Comparison of ENCODE assay signal across 9 cellular contexts in genomic region chr15:40150163-40150925, GRCh38. TPM values are rescaled to one million over a fixed set of nuclear protein-coding genes. Genes with fewer than 3 reads are reported as not detected.
DNase-seq lines count a peak whose midpoint lies in the region; ATAC-seq, FAIRE-seq and TF ChIP-seq lines count a peak whose summit lies in the region.
"Had no signal": no experiment of that assay in that cellular context is flagged by ENCODE, and none has a peak within 500 bp of the region (broad histone marks: within the 10 kb centered on the region; RNA-seq: fewer than 3 reads in every experiment).

No MANE protein-coding gene starts in this region.

- H3K4me3 ChIP-seq in HEK293 (ENCODE audit: low read depth, low read length) (no peak overlapping the region), H1 (ENCODE audit: extremely low read depth in 1 of 4, insufficient read depth in 2 of 4, low read depth in 3 of 4, low read length in 4 of 4) (no peak overlapping the region), skeletal muscle cell (ENCODE audit: low read depth, low read length) (no peak overlapping the region), smooth muscle cell (no peak overlapping the region)

- H2BK20ac ChIP-seq in H1 (ENCODE audit: low read length), result 0 out of 2 replicates have a peak overlapping the region, but pooled peaks have one; percentile 77

- no peak overlapping the region for H3K56ac ChIP-seq in H1 (replicated peaks; ENCODE audit: insufficient read length, low read depth, low read length)

- no peaks in the 10 kb centered on the region for H3K79me1 ChIP-seq in H1 (ENCODE audit: low read depth, low read length)

- no peak overlapping the region for H3K27ac ChIP-seq in HEK293 (ENCODE audit: extremely low read depth, low read depth, low read length)
- H3K27ac ChIP-seq in H1 (ENCODE audit: low read depth, low read length), result no peak overlapping the region
- no peak overlapping the region for H3K27ac ChIP-seq in smooth muscle cell (ENCODE audit: low read depth)

- H3K79me2 ChIP-seq in H1 (ENCODE audit: control insufficient read depth in 1 of 2, insufficient read depth in 2 of 2, low read length in 2 of 2) (no peaks in the 10 kb centered on the region), smooth muscle cell (ENCODE audit: low read depth) (no peaks in the 10 kb centered on the region)

- H4K8ac ChIP-seq in H1 (ENCODE audit: extremely low read depth, insufficient read depth, low read length), result no peak overlapping the region

- H3K9ac ChIP-seq in H1 (replicated peaks in 1 of 4; ENCODE audit: extremely low read depth in 1 of 4, low read depth in 3 of 4, low read length in 3 of 4) (no peak overlapping the region), smooth muscle cell (ENCODE audit: low read depth) (no peak overlapping the region)

- 0 out of 2 replicates have a peak overlapping the region, but pooled peaks have one; percentile 5 for H2BK15ac ChIP-seq in H1 (ENCODE audit: low read length)

- H3F3A ChIP-seq in smooth muscle cell (ENCODE audit: low read depth), result no peaks in the 10 kb centered on the region

- no peak overlapping the region for H2BK120ac ChIP-seq in H1 (replicated peaks; ENCODE audit: low read depth, low read length)

- no peak overlapping the region for H4K91ac ChIP-seq in H1 (replicated peaks; ENCODE audit: insufficient read length, low read length)

- DNase-seq in NCI-H510A treated with DMSO at 0.1 percent for 48 hours (lab: John Stamatoyannopoulos, UW), result peak; percentile 43
- DNase-seq in H1 (ENCODE audit: low read depth in 1 of 2, low spot score in 2 of 2), result no peak
- peak; percentile 46 for DNase-seq in skeletal muscle cell (ENCODE audit: low read depth)
- no peak for DNase-seq in smooth muscle cell (lab: John Stamatoyannopoulos, UW; ENCODE audit: unreplicated experiment)
- no peak for DNase-seq in stimulated activated CD4-positive, alpha-beta T cell treated with anti-CD3 and anti-CD28 coated beads, Interleukin-2, amount 100 ng/mL, for 48 hours
- DNase-seq: activated gamma-delta T cell had no signal

- H3K4me2 ChIP-seq in H1 (ENCODE audit: insufficient read depth in 1 of 2, low read depth in 2 of 2, low read length in 2 of 2) (no peak overlapping the region), smooth muscle cell (no peak overlapping the region)

- H3K14ac ChIP-seq in H1 (ENCODE audit: insufficient read length), result no peak overlapping the region

- H2BK12ac ChIP-seq in H1 (ENCODE audit: low read depth, low read length), result peak overlapping the region; percentile 92; the same call in 1 of the 2 replicates

- no peak for TF ChIP-seq EP300 in H1 (IDR thresholded peaks at IDR 0.05; ENCODE audit: borderline replicate concordance in 1 of 2, low read depth in 2 of 2, low read length in 2 of 2)

- TF ChIP-seq CTCF in HEK293 (tag by site-specific recombination; IDR thresholded peaks at IDR 0.05), result no peak
- TF ChIP-seq CTCF in H1 (IDR thresholded peaks at IDR 0.05; ENCODE audit: control extremely low read depth in 1 of 3, insufficient read depth in 1 of 3, low read depth in 1 of 3, low read length in 3 of 3), result no peak
- no peak for TF ChIP-seq CTCF in smooth muscle cell (IDR thresholded peaks at IDR 0.05; ENCODE audit: borderline replicate concordance, insufficient read depth, poor library complexity, severe bottlenecking)

- TF ChIP-seq RAD21 in H1 (IDR thresholded peaks at IDR 0.05 in 1 of 2, conservative IDR thresholded peaks at IDR 0.05 in 1 of 2; ENCODE audit: low read depth in 2 of 2, low read length in 2 of 2), result no peak

- H2AFZ ChIP-seq in H1 (ENCODE audit: low read length) (peak overlapping the region; percentile 64), smooth muscle cell (ENCODE audit: low read depth) (no peak overlapping the region)

- H2BK5ac ChIP-seq in H1 (ENCODE audit: low read depth, low read length), result no peak overlapping the region

- no peak overlapping the region for H3K18ac ChIP-seq in H1 (ENCODE audit: extremely low read depth, low read length)

- H3K9me3 ChIP-seq in HEK293 (ENCODE audit: control insufficient read depth, insufficient read depth, low read depth, low read length), result no peaks in the 10 kb centered on the region
- no peaks in the 10 kb centered on the region for H3K9me3 ChIP-seq in H1 (ENCODE audit: insufficient read depth in 2 of 2, low read depth in 1 of 2, low read length in 1 of 2)
- H3K9me3 ChIP-seq in smooth muscle cell (replicated peaks; ENCODE audit: low read depth), result no peaks in the 10 kb centered on the region

- 0 out of 2 replicates have a peak, but pooled peaks cover 3% of the 10 kb centered on the region for H3K4me1 ChIP-seq in HEK293 (ENCODE audit: control insufficient read depth, insufficient read depth, low read length)
- H3K4me1 ChIP-seq in H1 (replicated peaks in 1 of 4; ENCODE audit: control insufficient read depth in 3 of 4, insufficient read depth in 4 of 4, low read length in 3 of 4), result peaks cover 0 to 6% (median 3%) of the 10 kb centered on the region in 4 experiments; a peak in 2 of 7 replicates
- peaks cover 1% of the 10 kb centered on the region for H3K4me1 ChIP-seq in smooth muscle cell (ENCODE audit: low read depth)

- H3K27me3 ChIP-seq in H1 (replicated peaks in 1 of 4; ENCODE audit: control insufficient read depth in 3 of 4, extremely low read depth in 1 of 4, insufficient read depth in 3 of 4, low read length in 3 of 4), result no peaks in the 10 kb centered on the region
- H3K27me3 ChIP-seq in smooth muscle cell (ENCODE audit: low read depth), result no peaks in the 10 kb centered on the region

- H3K36me3 ChIP-seq in HEK293 (ENCODE audit: control insufficient read depth in 2 of 2, insufficient read depth in 1 of 2, low read length in 2 of 2) (no peaks in the 10 kb centered on the region), H1 (ENCODE audit: control insufficient read depth in 2 of 4, insufficient read depth in 4 of 4, low read length in 3 of 4) (no peaks in the 10 kb centered on the region), smooth muscle cell (ENCODE audit: low read depth) (no peaks in the 10 kb centered on the region)

- CTCF ChIA-PET in HEK293 (lab: Yijun Ruan, JAX), result no interaction called here
- CTCF ChIA-PET in H1 (lab: Charles Lee; ENCODE audit: partially characterized antibody), result interaction anchor here (1.1 kb wide), 1 partner anchor 47 kb away, joined by 7 read pairs; no protein-coding TSS in a partner anchor

- TF ChIP-seq POLR2A in H1 (IDR thresholded peaks at IDR 0.05; ENCODE audit: control extremely low read depth in 1 of 2, low read depth in 2 of 2, low read length in 2 of 2), result no peak

- H2AK5ac ChIP-seq in H1 (ENCODE audit: low read depth, low read length), result no peak overlapping the region

- no peak for FAIRE-seq in H1 (lab: Jason Lieb, UNC)

- no peak overlapping the region for H4K5ac ChIP-seq in H1 (ENCODE audit: insufficient read length, low read depth, low read length)

- ATAC-seq in GM19351 (IDR thresholded peaks at IDR 0.05; ENCODE audit: unreplicated experiment) (no peak), GM21447 (IDR thresholded peaks at IDR 0.05; ENCODE audit: unreplicated experiment) (no peak)

- no peak overlapping the region for H3K23ac ChIP-seq in H1 (ENCODE audit: insufficient read length)

- WGBS in H1 (ENCODE audit: extremely low coverage in 1 of 2, insufficient coverage in 1 of 2, insufficient read length in 1 of 2, insufficient replicate concordance in 2 of 2, low coverage in 1 of 2, low lambda C conversion rate in 2 of 2, missing lambda C conversion rate in 1 of 2), 2 experiments, result 86% methylated on average over 9 of the region's 9 CpGs; no CpG with 5 or more reads in 1 of the 2 experiments
- 79% methylated on average over 9 of the region's 9 CpGs for WGBS in smooth muscle cell (ENCODE audit: low lambda C conversion rate)

- H3K23me2 ChIP-seq in H1 (ENCODE audit: low read depth, low read length), result no peaks in the 10 kb centered on the region

- POLR2A ChIA-PET in HEK293 (lab: Yijun Ruan, JAX), result no interaction called here
- POLR2A ChIA-PET in H1 (lab: Charles Lee; ENCODE audit: partially characterized antibody), result interaction anchor here (0.7 kb wide), 1 partner anchor 104 kb away, joined by 3 read pairs; no protein-coding TSS in a partner anchor

- H4K20me1 ChIP-seq in H1 (replicated peaks in 1 of 2; ENCODE audit: control insufficient read depth in 1 of 2, insufficient read depth in 2 of 2, low read length in 2 of 2) (no peaks in the 10 kb centered on the region), smooth muscle cell (ENCODE audit: low read depth) (no peaks in the 10 kb centered on the region)

- H3K4ac ChIP-seq in H1 (replicated peaks; ENCODE audit: insufficient read length, low read depth, low read length), result no peak overlapping the region

TF ChIP-seq in H1, 55 proteins besides CTCF, POLR2A, EP300 and RAD21 (continues in another document):
- no peak for TF ChIP-seq CEBPB (IDR thresholded peaks at IDR 0.05; ENCODE audit: low read depth, low read length)
- TF ChIP-seq GABPA (IDR thresholded peaks at IDR 0.05; ENCODE audit: borderline replicate concordance, insufficient read depth, low read length), result no peak
- TF ChIP-seq CBX5 (IDR thresholded peaks at IDR 0.05; ENCODE audit: low read depth, low read length), result no peak
- TF ChIP-seq POLR2AphosphoS5 (IDR thresholded peaks at IDR 0.05; ENCODE audit: low read depth, low read length), result no peak
- no peak for TF ChIP-seq SIN3A (conservative IDR thresholded peaks at IDR 0.05 in 1 of 2, IDR thresholded peaks at IDR 0.05 in 1 of 2; ENCODE audit: low read depth in 1 of 2, low read length in 2 of 2)

RNA-seq across cellular contexts. Expression of gene BUB1B, which starts 10.5 kb away (rescaled TPM):
- total RNA-seq in H1 (2021; fragmentation: NEBNext Ultra II Directional; extraction: Animal tissue kit (Norgen Biotek cat#: 25700)), result 144 and 153 TPM in 2 replicates
- polyA plus RNA-seq in H1 (2011; rRNA removed) (31.7 and 48.9 TPM in 2 replicates), smooth muscle cell (5.8 and 6.1 TPM in 2 replicates)
- 68.3 TPM for polyA plus RNA-seq in H1 (2011; cell fraction: cytosol; rRNA removed)
- 101 TPM for polyA plus RNA-seq in H1 (2011; cell fraction: nucleus; rRNA removed)
- polyA plus RNA-seq in H1 (2012, experiment 1 of 2), result 93.4 to 126 TPM (median 104 TPM) in 4 replicates
- polyA plus RNA-seq in H1 (2012, experiment 2 of 2), result 5.9 TPM
- polyA plus RNA-seq in H1 (2013, experiment 1 of 2), result 72.9 TPM
- 69.3 TPM for polyA plus RNA-seq in H1 (2013, experiment 2 of 2)
- 72.1 and 91.2 TPM in 2 replicates for polyA minus RNA-seq in H1 (2011; rRNA and poly(A)+ RNA removed)
- polyA minus RNA-seq in H1 (2011; cell fraction: cytosol; rRNA and poly(A)+ RNA removed), result 43.2 TPM
- polyA minus RNA-seq in H1 (2011; cell fraction: nucleus; rRNA and poly(A)+ RNA removed), result 127 TPM
- 11.3 and 15.0 TPM in 2 replicates for total RNA-seq in smooth muscle cell

RNA-seq across cellular contexts. Expression of gene BMF, which starts 41.7 kb away (rescaled TPM):
- total RNA-seq in H1 (2021; fragmentation: NEBNext Ultra II Directional; extraction: Animal tissue kit (Norgen Biotek cat#: 25700)), result 24.2 and 30.9 TPM in 2 replicates
- polyA plus RNA-seq in H1 (2011; rRNA removed) (21.2 and 29.0 TPM in 2 replicates), smooth muscle cell (3.6 and 7.5 TPM in 2 replicates)
- 23.4 TPM for polyA plus RNA-seq in H1 (2011; cell fraction: cytosol; rRNA removed)
- polyA plus RNA-seq in H1 (2011; cell fraction: nucleus; rRNA removed), result 28.4 TPM
- polyA plus RNA-seq in H1 (2012, experiment 1 of 2), result 20.6 to 25.4 TPM (median 23.4 TPM) in 4 replicates
- polyA plus RNA-seq in H1 (2012, experiment 2 of 2), result 20.0 TPM
- 9.5 TPM for polyA plus RNA-seq in H1 (2013, experiment 1 of 2)
- 9.4 TPM for polyA plus RNA-seq in H1 (2013, experiment 2 of 2)
- 36.9 and 38.5 TPM in 2 replicates for polyA minus RNA-seq in H1 (2011; rRNA and poly(A)+ RNA removed)
- 23.9 TPM for polyA minus RNA-seq in H1 (2011; cell fraction: cytosol; rRNA and poly(A)+ RNA removed)
- polyA minus RNA-seq in H1 (2011; cell fraction: nucleus; rRNA and poly(A)+ RNA removed), result 28.7 TPM
- total RNA-seq in smooth muscle cell, result 9.1 and 11.2 TPM in 2 replicates

Comparison
In these comparisons a context has a peak if more than half of its experiments do, and no peak if none do; other contexts are left out.
1. DNase-seq: peak in NCI-H510A treated with DMSO at 0.1 percent for 48 hours (single experiment) and skeletal muscle cell (single experiment); none in H1 (0 of 2), smooth muscle cell (single experiment) and stimulated activated CD4-positive, alpha-beta T cell treated with anti-CD3 and anti-CD28 coated beads, Interleukin-2, amount 100 ng/mL, for 48 hours (0 of 2).